ENCODE assay signal across 7 cellular contexts in genomic region chr4:63906660-63907146, GRCh38.
"Had no signal": no experiment of that assay in that cellular context is flagged by ENCODE, and none has a peak within 500 bp of the region (broad histone marks: within the 10 kb centered on the region; RNA-seq: fewer than 3 reads in every experiment).

No MANE protein-coding gene starts in this region.

- FAIRE-seq: HepG2 had no signal

- H3K9me3 ChIP-seq: HAP-1 had no signal

- H3K27ac ChIP-seq: GM23248, HL-60 had no signal

- H3K4me3 ChIP-seq: GM23248, HAP-1 had no signal

- H3K9ac ChIP-seq: GM23248 had no signal

- H2AFZ ChIP-seq: GM23248 had no signal

- H3K36me3 ChIP-seq: HAP-1 had no signal

- DNase-seq: GM23248, GOT3, H7, HFFc6 had no signal
